In genomic region chr5:172043822-172044221, GRCh38 we compare ENCODE assay signal across 18 cellular contexts. TPM values are rescaled to one million over a fixed set of nuclear protein-coding genes. Genes with fewer than 3 reads are reported as not detected.
DNase-seq lines count a peak whose midpoint lies in the region; ATAC-seq, FAIRE-seq and TF ChIP-seq lines count a peak whose summit lies in the region.
"Had no signal": no experiment of that assay in that cellular context is flagged by ENCODE, and none has a peak within 500 bp of the region (broad histone marks: within the 10 kb centered on the region; RNA-seq: fewer than 3 reads in every experiment).

No MANE protein-coding gene starts in this region.

- TF ChIP-seq EP300 in suprapubic skin (IDR thresholded peaks at IDR 0.05), result no peak

- peaks cover 17 to 27% of the 10 kb centered on the region in 2 donors for H3K4me1 Mint-ChIP-seq in natural killer cell
- peaks cover 5 to 12% of the 10 kb centered on the region in 2 donors for H3K4me1 Mint-ChIP-seq in natural killer cell treated with Interleukin-12 subunit alpha and Interleukin-12 subunit beta and Interleukin-15 and Interleukin-18, amount 100 ng/mL, for 72 hours (ENCODE audit: low read depth in 2 of 2)

- no peak overlapping the region for H3K4me3 Mint-ChIP-seq in natural killer cell
- no peak overlapping the region for H3K4me3 Mint-ChIP-seq in natural killer cell treated with Interleukin-12 subunit alpha and Interleukin-12 subunit beta and Interleukin-15 and Interleukin-18, amount 100 ng/mL, for 72 hours
- H3K4me3 Mint-ChIP-seq: HFFc6 had no signal

- H2AK5ac ChIP-seq in neuronal stem cell (ENCODE audit: low read depth, low read length), result peak overlapping the region; percentile 38

- no peaks in the 10 kb centered on the region for H3K79me1 ChIP-seq in neuronal stem cell (ENCODE audit: low read depth, low read length)

- no peak for ATAC-seq in natural killer cell
- ATAC-seq in natural killer cell treated with Interleukin-12 subunit alpha and Interleukin-12 subunit beta and Interleukin-15 and Interleukin-18, amount 100 ng/mL, for 72 hours, result no peak

- H3K4me1 ChIP-seq in neuronal stem cell (ENCODE audit: control insufficient read depth in 2 of 2, insufficient read depth in 1 of 2, low read depth in 1 of 2, low read length in 2 of 2), result peaks cover 0 to 5% of the 10 kb centered on the region in 2 donors
- H3K4me1 ChIP-seq in small intestine (ENCODE audit: control insufficient read depth in 2 of 2, insufficient read depth in 1 of 2, low read depth in 1 of 2, low read length in 1 of 2), result no peaks in the 10 kb centered on the region
- H3K4me1 ChIP-seq in suprapubic skin, result peaks cover 9% of the 10 kb centered on the region
- H3K4me1 ChIP-seq: Caco-2 had no signal

- H3K27ac Mint-ChIP-seq in natural killer cell, result peak overlapping the region; percentile 73 to 83
- no peak overlapping the region for H3K27ac Mint-ChIP-seq in natural killer cell treated with Interleukin-12 subunit alpha and Interleukin-12 subunit beta and Interleukin-15 and Interleukin-18, amount 100 ng/mL, for 72 hours
- H3K27ac Mint-ChIP-seq: HFFc6 had no signal

- no peak overlapping the region for H2BK5ac ChIP-seq in neuronal stem cell (ENCODE audit: low read length)

- no peak overlapping the region for H2BK120ac ChIP-seq in neuronal stem cell (ENCODE audit: low read depth, low read length)

- H3K4me2 ChIP-seq in neuronal stem cell (ENCODE audit: insufficient read depth, low read length, poor library complexity, severe bottlenecking), result no peak overlapping the region

- H3K14ac ChIP-seq in neuronal stem cell (ENCODE audit: low read length), result no peak overlapping the region

- H3K18ac ChIP-seq in neuronal stem cell (ENCODE audit: low read length), result peak overlapping the region; percentile 78

- peaks cover 0 to 9% of the 10 kb centered on the region in 2 donors for H3K36me3 ChIP-seq in neuronal stem cell (replicated peaks in 1 of 2; ENCODE audit: control insufficient read depth in 2 of 2, insufficient read depth in 2 of 2, low read length in 2 of 2)
- H3K36me3 ChIP-seq in small intestine (ENCODE audit: control insufficient read depth in 2 of 2, insufficient read depth in 2 of 2, low read length in 2 of 2), result peaks cover 3% of the 10 kb centered on the region in 2 donors
- H3K36me3 ChIP-seq in suprapubic skin, result peaks cover 11% of the 10 kb centered on the region

- H3K27ac ChIP-seq in neuronal stem cell (replicated peaks; ENCODE audit: low read length) (no peak overlapping the region), small intestine (ENCODE audit: low read depth in 1 of 2, low read length in 1 of 2) (no peak overlapping the region), suprapubic skin (no peak overlapping the region)

- peak overlapping the region in 1 of 2 donors; percentile 55 for H3K4me3 ChIP-seq in neuronal stem cell (ENCODE audit: low read length in 2 of 2)
- no peak overlapping the region for H3K4me3 ChIP-seq in small intestine (ENCODE audit: low read depth in 1 of 2, low read length in 2 of 2)
- no peak overlapping the region for H3K4me3 ChIP-seq in suprapubic skin

- no peak overlapping the region for H4K91ac ChIP-seq in neuronal stem cell (ENCODE audit: low read depth, low read length, poor library complexity)

- no peak overlapping the region for H3K9ac ChIP-seq in neuronal stem cell (ENCODE audit: low read depth, low read length, poor library complexity)

- no CpG with 5 or more reads among the region's 11 CpGs for WGBS in neuronal stem cell (ENCODE audit: extremely low coverage in 2 of 2, insufficient read length in 2 of 2, insufficient replicate concordance in 1 of 2), 2 donors
- 89 to 96% (median 95%) methylated on average over 11 of the region's 11 CpGs for WGBS in small intestine, 3 donors
- WGBS in suprapubic skin, result 93% methylated on average over 3 of the region's 11 CpGs

- no peak overlapping the region for H3K4ac ChIP-seq in neuronal stem cell (ENCODE audit: low read length)

- no peaks in the 10 kb centered on the region for H3K27me3 ChIP-seq in neuronal stem cell (ENCODE audit: control insufficient read depth in 3 of 3, insufficient read depth in 3 of 3, low read depth in 1 of 3, low read length in 3 of 3)
- no peaks in the 10 kb centered on the region for H3K27me3 ChIP-seq in small intestine (ENCODE audit: control insufficient read depth in 2 of 2, insufficient read depth in 2 of 2, low read length in 2 of 2)
- no peaks in the 10 kb centered on the region for H3K27me3 ChIP-seq in suprapubic skin

- FAIRE-seq in small intestine (lab: Jason Lieb, UNC), result no peak

- H2BK15ac ChIP-seq in neuronal stem cell (ENCODE audit: low read length), result no peak overlapping the region

- H3K23ac ChIP-seq in neuronal stem cell (ENCODE audit: low read depth, low read length, poor library complexity), result peak overlapping the region; percentile 17

- H3K9me3 Mint-ChIP-seq in natural killer cell, result no peaks in the 10 kb centered on the region
- no peaks in the 10 kb centered on the region for H3K9me3 Mint-ChIP-seq in natural killer cell treated with Interleukin-12 subunit alpha and Interleukin-12 subunit beta and Interleukin-15 and Interleukin-18, amount 100 ng/mL, for 72 hours
- H3K9me3 Mint-ChIP-seq: HFFc6 had no signal

- no peak overlapping the region for H2BK12ac ChIP-seq in neuronal stem cell (ENCODE audit: low read length)

- intact Hi-C loops in natural killer cell (cut with micrococcal nuclease), result no loop called here

- TF ChIP-seq CTCF in natural killer cell (IDR thresholded peaks at IDR 0.05), result no peak
- no peak for TF ChIP-seq CTCF in suprapubic skin (IDR thresholded peaks at IDR 0.05)

- peaks cover 16% of the 10 kb centered on the region for H3K36me3 Mint-ChIP-seq in natural killer cell
- H3K36me3 Mint-ChIP-seq in natural killer cell treated with Interleukin-12 subunit alpha and Interleukin-12 subunit beta and Interleukin-15 and Interleukin-18, amount 100 ng/mL, for 72 hours, result peaks cover 12% of the 10 kb centered on the region

- no peaks in the 10 kb centered on the region for H3K9me3 ChIP-seq in neuronal stem cell (replicated peaks in 1 of 2; ENCODE audit: control insufficient read depth in 2 of 2, insufficient read depth in 1 of 2, low read depth in 1 of 2, low read length in 2 of 2)
- H3K9me3 ChIP-seq in small intestine (ENCODE audit: control insufficient read depth, low read depth), result no peaks in the 10 kb centered on the region
- H3K9me3 ChIP-seq in suprapubic skin, result no peaks in the 10 kb centered on the region
- H3K9me3 ChIP-seq: Caco-2 had no signal

- H3K27me3 Mint-ChIP-seq in natural killer cell (ENCODE audit: low read depth in 2 of 2), result no peaks in the 10 kb centered on the region
- H3K27me3 Mint-ChIP-seq in natural killer cell treated with Interleukin-12 subunit alpha and Interleukin-12 subunit beta and Interleukin-15 and Interleukin-18, amount 100 ng/mL, for 72 hours, result no peaks in the 10 kb centered on the region

- no peak overlapping the region for H2AFZ ChIP-seq in neuronal stem cell (ENCODE audit: low read length)

- no peak for TF ChIP-seq POLR2A in suprapubic skin (IDR thresholded peaks at IDR 0.05)

- no peak overlapping the region for H4K8ac ChIP-seq in neuronal stem cell (ENCODE audit: low read depth, low read length)

- DNase-seq in natural killer cell, result no peak
- no peak for DNase-seq in natural killer cell treated with Interleukin-12 subunit alpha and Interleukin-12 subunit beta and Interleukin-15 and Interleukin-18, amount 100 ng/mL, for 72 hours (ENCODE audit: low spot score)
- DNase-seq in cerebellar cortex (ENCODE audit: low spot score), result peak; percentile 97
- no peak for DNase-seq in neuronal stem cell (ENCODE audit: low spot score)
- no peak for DNase-seq in activated gamma-delta T cell treated with Interleukin-2 at 50 U/mL for 16 hours
- DNase-seq in activated T-cell treated with anti-CD3 and anti-CD28 coated beads, Interleukin-2, amount 50 U/mL, for 48 hours, result no peak
- no peak for DNase-seq in small intestine
- no peak for DNase-seq in suprapubic skin (ENCODE audit: low spot score in 2 of 2)
- DNase-seq: Caco-2, DMS153, HFFc6, KBM-7, NCI-H1436, NCI-H2029, NCI-H2171 treated with DMSO at 0.1 percent for 48 hours, NCI-H446 treated with DMSO at 0.1 percent for 48 hours, NCI-H748 treated with DMSO at 0.1 percent for 48 hours, OCI-M1 had no signal

RNA-seq across cellular contexts. Expression of gene FBXW11, which starts 37.4 kb away (rescaled TPM):
- total RNA-seq in natural killer cell (10 to 100 TPM; 26.7 to 40.3 (median 39.5) TPM), suprapubic skin (10 to 100 TPM; 41.1 to 49.7 (median 43.0) TPM)
- total RNA-seq in natural killer cell treated with Interleukin-12 subunit alpha and Interleukin-12 subunit beta and Interleukin-15 and Interleukin-18, amount 100 ng/mL, for 72 hours, result 10 to 100 TPM; 47.3 to 54.8 TPM
- polyA plus RNA-seq in neuronal stem cell (2013, experiment 1 of 2), result 51.4 TPM
- 51.8 TPM for polyA plus RNA-seq in neuronal stem cell (2013, experiment 2 of 2)
- polyA plus RNA-seq in small intestine, result 10 to 100 TPM; 12.2 to 18.6 (median 13.0) TPM

Comparison
In these comparisons a context has a peak if more than half of its experiments do, and no peak if none do; other contexts are left out.
1. H3K27ac Mint-ChIP-seq: peak in natural killer cell (2 of 2); none in natural killer cell treated with Interleukin-12 subunit alpha and Interleukin-12 subunit beta and Interleukin-15 and Interleukin-18, amount 100 ng/mL, for 72 hours (0 of 2).